In genomic region chr13:100508996-100509395, GRCh38 we compare ENCODE assay signal across 1 cellular context.
TF ChIP-seq lines count a peak whose summit lies in the region.

No MANE protein-coding gene starts in this region.

TF ChIP-seq in HepG2, 621 proteins besides CTCF, POLR2A, EP300 and RAD21 (continued from another document):
- TF ChIP-seq PAXIP1 (CRISPR knock-in tag; conservative IDR thresholded peaks at IDR 0.05): no peak
- no peak for TF ChIP-seq NFE2L1 (CRISPR knock-in tag; IDR thresholded peaks at IDR 0.05; ENCODE audit: borderline replicate concordance)
- TF ChIP-seq SMAD3 (CRISPR knock-in tag; IDR thresholded peaks at IDR 0.05): no peak
- TF ChIP-seq SP1 (IDR thresholded peaks at IDR 0.05): no peak
- TF ChIP-seq SP1 (CRISPR knock-in tag; IDR thresholded peaks at IDR 0.05): no peak
- TF ChIP-seq ZNF710 (CRISPR knock-in tag; IDR thresholded peaks at IDR 0.05; ENCODE audit: borderline replicate concordance): no peak
- no peak for TF ChIP-seq NR2F6 (IDR thresholded peaks at IDR 0.05)
- TF ChIP-seq NR2F6 (CRISPR knock-in tag; IDR thresholded peaks at IDR 0.05): no peak
- TF ChIP-seq ZNF614 (CRISPR knock-in tag; IDR thresholded peaks at IDR 0.05; ENCODE audit: borderline replicate concordance): no peak
- TF ChIP-seq ZNF343 (CRISPR knock-in tag; IDR thresholded peaks at IDR 0.05): no peak
- TF ChIP-seq ZNF83 (CRISPR knock-in tag; IDR thresholded peaks at IDR 0.05; ENCODE audit: borderline replicate concordance): no peak
- TF ChIP-seq REL (CRISPR knock-in tag; conservative IDR thresholded peaks at IDR 0.05): no peak
- TF ChIP-seq ATF5 (CRISPR knock-in tag; IDR thresholded peaks at IDR 0.05; ENCODE audit: low read depth): no peak
